Comparison of ENCODE assay signal across 16 cellular contexts in genomic region chr19:45420871-45421270, GRCh38. TPM values are rescaled to one million over a fixed set of nuclear protein-coding genes. Genes with fewer than 3 reads are reported as not detected.
DNase-seq lines count a peak whose midpoint lies in the region; ATAC-seq and TF ChIP-seq lines count a peak whose summit lies in the region.
"Had no signal": no experiment of that assay in that cellular context is flagged by ENCODE, and none has a peak within 500 bp of the region (broad histone marks: within the 10 kb centered on the region; RNA-seq: fewer than 3 reads in every experiment).

No MANE protein-coding gene starts in this region.

- peaks cover 28% of the 10 kb centered on the region for H3K36me3 Mint-ChIP-seq in activated CD4-positive, alpha-beta T cell treated with anti-CD3 and anti-CD28 coated beads, Interleukin-2, amount 10 ng/mL, durations not matched to agents 7 days and 5 days (ENCODE audit: low read depth)
- peaks cover 15% of the 10 kb centered on the region for H3K36me3 Mint-ChIP-seq in activated naive CD8-positive, alpha-beta T cell treated with anti-CD3 and anti-CD28 coated beads for 36 hours
- peaks cover 29% of the 10 kb centered on the region for H3K36me3 Mint-ChIP-seq in nephron progenitor cell (ENCODE audit: low read depth)

- H3K27ac Mint-ChIP-seq in activated CD4-positive, alpha-beta T cell treated with anti-CD3 and anti-CD28 coated beads, Interleukin-2, amount 10 ng/mL, durations not matched to agents 7 days and 5 days = peak overlapping the region; percentile 83
- H3K27ac Mint-ChIP-seq in activated naive CD8-positive, alpha-beta T cell treated with anti-CD3 and anti-CD28 coated beads for 36 hours = no peak overlapping the region
- H3K27ac Mint-ChIP-seq in nephron progenitor cell = peak overlapping the region; percentile 93
- H3K27ac Mint-ChIP-seq: immature natural killer cell had no signal

- H3K27ac ChIP-seq in HEK293 (ENCODE audit: extremely low read depth, low read depth, low read length) = no peak overlapping the region
- no peak overlapping the region for H3K27ac ChIP-seq in heart right ventricle
- no peak overlapping the region for H3K27ac ChIP-seq in foreskin keratinocyte

- no peak overlapping the region for H3K4me3 Mint-ChIP-seq in activated CD4-positive, alpha-beta T cell treated with anti-CD3 and anti-CD28 coated beads, Interleukin-2, amount 10 ng/mL, durations not matched to agents 7 days and 5 days
- peak overlapping the region; percentile 14 for H3K4me3 Mint-ChIP-seq in activated naive CD8-positive, alpha-beta T cell treated with anti-CD3 and anti-CD28 coated beads for 36 hours
- H3K4me3 Mint-ChIP-seq in nephron progenitor cell = no peak overlapping the region

- H3K4me1 Mint-ChIP-seq in activated CD4-positive, alpha-beta T cell treated with anti-CD3 and anti-CD28 coated beads, Interleukin-2, amount 10 ng/mL, durations not matched to agents 7 days and 5 days = peaks cover 61% of the 10 kb centered on the region
- H3K4me1 Mint-ChIP-seq in activated naive CD8-positive, alpha-beta T cell treated with anti-CD3 and anti-CD28 coated beads for 36 hours = peaks cover 48% of the 10 kb centered on the region
- peaks cover 42% of the 10 kb centered on the region for H3K4me1 Mint-ChIP-seq in nephron progenitor cell

- WGBS in heart right ventricle, 2 donors = 93 to 94% methylated on average over 6 of the region's 6 CpGs

- no peak for ATAC-seq in heart right ventricle
- ATAC-seq in foreskin keratinocyte = no peak

- H3K4me3 ChIP-seq in HEK293 (ENCODE audit: low read depth, low read length) (no peak overlapping the region), heart right ventricle (no peak overlapping the region)

- CTCF ChIA-PET in activated CD4-positive, alpha-beta T cell treated with anti-CD3 and anti-CD28 coated beads, Interleukin-2, amount 10 ng/mL, durations not matched to agents 7 days and 5 days (lab: Charles Lee) = interaction anchor here (0.6 to 1.4 kb wide), 4 partner anchors 18 to 271 kb away, joined by 3 to 5 read pairs (median 4); no protein-coding TSS in a partner anchor
- CTCF ChIA-PET in HEK293 (lab: Yijun Ruan, JAX) = no interaction called here

- no peaks in the 10 kb centered on the region for H3K27me3 Mint-ChIP-seq in activated CD4-positive, alpha-beta T cell treated with anti-CD3 and anti-CD28 coated beads, Interleukin-2, amount 10 ng/mL, durations not matched to agents 7 days and 5 days
- no peaks in the 10 kb centered on the region for H3K27me3 Mint-ChIP-seq in activated naive CD8-positive, alpha-beta T cell treated with anti-CD3 and anti-CD28 coated beads for 36 hours
- H3K27me3 Mint-ChIP-seq in nephron progenitor cell (ENCODE audit: low read depth, poor library complexity) = no peaks in the 10 kb centered on the region

- POLR2A ChIA-PET in activated CD4-positive, alpha-beta T cell treated with anti-CD3 and anti-CD28 coated beads, Interleukin-2, amount 10 ng/mL, durations not matched to agents 7 days and 5 days (lab: Charles Lee) = no interaction called here
- POLR2A ChIA-PET in HEK293 (lab: Yijun Ruan, JAX) = interaction anchor here (0.6 kb wide), 1 partner anchor 17 kb away, joined by 4 read pairs; no protein-coding TSS in a partner anchor

- H3K27me3 ChIP-seq in heart right ventricle (no peaks in the 10 kb centered on the region), foreskin keratinocyte (no peaks in the 10 kb centered on the region)

- H3K9me3 Mint-ChIP-seq in activated CD4-positive, alpha-beta T cell treated with anti-CD3 and anti-CD28 coated beads, Interleukin-2, amount 10 ng/mL, durations not matched to agents 7 days and 5 days = no peaks in the 10 kb centered on the region
- no peaks in the 10 kb centered on the region for H3K9me3 Mint-ChIP-seq in activated naive CD8-positive, alpha-beta T cell treated with anti-CD3 and anti-CD28 coated beads for 36 hours
- no peaks in the 10 kb centered on the region for H3K9me3 Mint-ChIP-seq in nephron progenitor cell
- H3K9me3 Mint-ChIP-seq: immature natural killer cell had no signal

- intact Hi-C loops in heart right ventricle (cut with DNase I) = loop anchor here in 2 of 10 donors (10.0 kb wide), 2 partner anchors 54 to 224 kb away; no protein-coding TSS in a partner anchor

- peaks cover 21 to 36% of the 10 kb centered on the region in 2 experiments; a peak in 2 of 3 replicates for H3K36me3 ChIP-seq in HEK293 (ENCODE audit: control insufficient read depth in 2 of 2, insufficient read depth in 1 of 2, low read length in 2 of 2)
- peaks cover 0 to 64% (median 18%) of the 10 kb centered on the region in 9 donors for H3K36me3 ChIP-seq in heart right ventricle

- H3K4me1 ChIP-seq in HEK293 (ENCODE audit: control insufficient read depth, insufficient read depth, low read length) (peaks cover 10% of the 10 kb centered on the region; the same call in 1 of the 2 replicates), heart right ventricle (peaks cover 4 to 56% (median 32%) of the 10 kb centered on the region in 9 donors), foreskin keratinocyte (peaks cover 13% of the 10 kb centered on the region)

- H3K9me3 ChIP-seq in HEK293 (ENCODE audit: control insufficient read depth, insufficient read depth, low read depth, low read length) = no peaks in the 10 kb centered on the region
- no peaks in the 10 kb centered on the region for H3K9me3 ChIP-seq in heart right ventricle

- TF ChIP-seq CTCF in HEK293 (tag by site-specific recombination; IDR thresholded peaks at IDR 0.05) (no peak), nephron progenitor cell (IDR thresholded peaks at IDR 0.05) (no peak), heart right ventricle (IDR thresholded peaks at IDR 0.05) (no peak), foreskin keratinocyte (conservative IDR thresholded peaks at IDR 0.05) (no peak)

- no peak for DNase-seq in activated CD4-positive, alpha-beta T cell treated with anti-CD3 and anti-CD28 coated beads, Interleukin-2, amount 10 ng/mL, durations not matched to agents 7 days and 5 days
- no peak for DNase-seq in activated CD4-positive, alpha-beta T cell treated with anti-CD3 and anti-CD28 coated beads, Interleukin-2, amount 50 U/mL, for 48 hours
- DNase-seq in activated naive CD8-positive, alpha-beta T cell treated with anti-CD3 and anti-CD28 coated beads for 36 hours = no peak
- no peak for DNase-seq in nephron progenitor cell
- DNase-seq in SKM-1 treated with dmso at 0.1 percent for 144 hours (lab: John Stamatoyannopoulos, UW; ENCODE audit: unreplicated experiment) = no peak
- DNase-seq in heart right ventricle = no peak
- DNase-seq in foreskin keratinocyte = no peak
- DNase-seq: EL; immature natural killer cell; NCI-H1417 treated with DMSO at 0.1 percent for 48 hours; NCI-H510A treated with DMSO at 0.1 percent for 48 hours; NK-92 treated with Interleukin-12 subunit alpha and Interleukin-12 subunit beta, amount 100 ng/mL, for 24 hours; stimulated activated CD4-positive, alpha-beta T cell treated with anti-CD3 and anti-CD28 coated beads, Interleukin-12 subunit alpha, Interleukin-12 subunit beta, amount 100 ng/mL, for 4 hours; substantia nigra had no signal

TF ChIP-seq in HEK293, 187 proteins besides CTCF, POLR2A, EP300 and RAD21:
- TF ChIP-seq ZNF10 (tag by site-specific recombination; IDR thresholded peaks at IDR 0.05) (no peak), ZNF24 (tag by site-specific recombination; IDR thresholded peaks at IDR 0.05) (peak; percentile 61; the same call in 1 of the 2 replicates), ZFP3 (tag by site-specific recombination; IDR thresholded peaks at IDR 0.05; ENCODE audit: low read depth) (no peak)
TF ChIP-seq in HEK293: peak in this region for 1.

RNA-seq across cellular contexts. Expression of gene ERCC1, which starts 2.8 kb away (rescaled TPM):
- total RNA-seq in activated CD4-positive, alpha-beta T cell treated with anti-CD3 and anti-CD28 coated beads, Interleukin-2, amount 10 ng/mL, durations not matched to agents 7 days and 5 days = 10 to 100 TPM; 59.9 to 66.1 TPM
- total RNA-seq in activated naive CD8-positive, alpha-beta T cell treated with anti-CD3 and anti-CD28 coated beads for 36 hours = 10 to 100 TPM; 50.0 to 53.2 TPM
- total RNA-seq in heart right ventricle (100 to 1,000 TPM; 113 to 194 (median 136) TPM), foreskin keratinocyte (271 TPM in 2 replicates)
- polyA plus RNA-seq in heart right ventricle (100 to 1,000 TPM; 147 to 183 TPM), foreskin keratinocyte (359 and 380 TPM in 2 replicates)

RNA-seq across cellular contexts. Expression of gene POLR1G, which starts 14.4 kb away (rescaled TPM):
- 1 to 10 TPM; 7.0 to 7.4 TPM for total RNA-seq in activated CD4-positive, alpha-beta T cell treated with anti-CD3 and anti-CD28 coated beads, Interleukin-2, amount 10 ng/mL, durations not matched to agents 7 days and 5 days
- total RNA-seq in activated naive CD8-positive, alpha-beta T cell treated with anti-CD3 and anti-CD28 coated beads for 36 hours = 10 to 100 TPM; 27.0 to 27.1 TPM
- 1 to 10 TPM; 4.1 to 9.8 (median 5.6) TPM for total RNA-seq in heart right ventricle
- 1 to 10 TPM; 5.1 to 8.2 TPM for polyA plus RNA-seq in heart right ventricle
- total RNA-seq in foreskin keratinocyte = 29.0 and 38.5 TPM in 2 replicates
- polyA plus RNA-seq in foreskin keratinocyte = 18.3 and 25.4 TPM in 2 replicates

RNA-seq across cellular contexts. Expression of gene PPP1R13L, which starts 16.0 kb away (rescaled TPM):
- total RNA-seq in activated CD4-positive, alpha-beta T cell treated with anti-CD3 and anti-CD28 coated beads, Interleukin-2, amount 10 ng/mL, durations not matched to agents 7 days and 5 days = 10 to 100 TPM; 15.5 to 17.7 TPM
- 1 to 10 TPM; 3.6 to 4.7 TPM for total RNA-seq in activated naive CD8-positive, alpha-beta T cell treated with anti-CD3 and anti-CD28 coated beads for 36 hours
- total RNA-seq in heart right ventricle (100 to 1,000 TPM; 134 to 204 (median 166) TPM), foreskin keratinocyte (122 and 144 TPM in 2 replicates)
- polyA plus RNA-seq in heart right ventricle (100 to 1,000 TPM in 1 of 2 donors, 10 to 100 TPM in 1; 85.2 to 265 TPM), foreskin keratinocyte (182 and 227 TPM in 2 replicates)

RNA-seq across cellular contexts. Expression of gene FOSB, which starts 46.9 kb away (rescaled TPM):
- 10 to 100 TPM; 36.0 to 43.9 TPM for total RNA-seq in activated CD4-positive, alpha-beta T cell treated with anti-CD3 and anti-CD28 coated beads, Interleukin-2, amount 10 ng/mL, durations not matched to agents 7 days and 5 days
- 10 to 100 TPM in 1 of 2 experiments, 1 to 10 TPM in 1; 9.7 to 10.5 TPM for total RNA-seq in activated naive CD8-positive, alpha-beta T cell treated with anti-CD3 and anti-CD28 coated beads for 36 hours
- total RNA-seq in heart right ventricle = 10 to 100 TPM in 2 of 10 donors, 1 to 10 TPM in 7, under 1 TPM in 1; 0.39 to 54.5 (median 4.9) TPM
- 1 to 10 TPM; 2.1 to 5.5 TPM for polyA plus RNA-seq in heart right ventricle
- 1.7 and 2.7 TPM in 2 replicates for total RNA-seq in foreskin keratinocyte
- polyA plus RNA-seq in foreskin keratinocyte = 0.68 and 1.0 TPM in 2 replicates
- total RNA-seq: A172 had no signal

RNA-seq across cellular contexts. Expression of gene ERCC2, which starts 50.5 kb away (rescaled TPM):
- 10 to 100 TPM; 17.3 to 21.4 TPM for total RNA-seq in activated CD4-positive, alpha-beta T cell treated with anti-CD3 and anti-CD28 coated beads, Interleukin-2, amount 10 ng/mL, durations not matched to agents 7 days and 5 days
- 10 to 100 TPM; 25.5 to 29.1 TPM for total RNA-seq in activated naive CD8-positive, alpha-beta T cell treated with anti-CD3 and anti-CD28 coated beads for 36 hours
- total RNA-seq in heart right ventricle (10 to 100 TPM; 11.4 to 15.2 (median 14.1) TPM), foreskin keratinocyte (32.1 and 36.9 TPM in 2 replicates)
- polyA plus RNA-seq in heart right ventricle (10 to 100 TPM in 1 of 2 donors, 1 to 10 TPM in 1; 6.5 to 11.8 TPM), foreskin keratinocyte (34.5 and 40.1 TPM in 2 replicates)
